ENCODE assay signal across 9 cellular contexts in genomic region chr16:4521971-4522623, GRCh38. TPM values are rescaled to one million over a fixed set of nuclear protein-coding genes. Genes with fewer than 3 reads are reported as not detected.
A peak's percentile ranks its signal among the peaks of the same experiment; 100 is the strongest.
DNase-seq lines count a peak whose midpoint lies in the region; ATAC-seq lines count a peak whose summit lies in the region.
"Had no signal": no experiment of that assay in that cellular context is flagged by ENCODE, and none has a peak within 500 bp of the region (broad histone marks: within the 10 kb centered on the region; RNA-seq: fewer than 3 reads in every experiment).

No MANE protein-coding gene starts in this region.

- H3K4me3 ChIP-seq in skeletal muscle tissue (ENCODE audit: low read length in 3 of 3) = peak overlapping the region in 2 of 3 donors; percentile 27 to 35
- H3K4me3 ChIP-seq in naive thymus-derived CD4-positive, alpha-beta T cell (ENCODE audit: low read length) = no peak overlapping the region
- H3K4me3 ChIP-seq: lung had no signal

- peak; percentile 81 for DNase-seq in NCI-H1092 treated with DMSO at 0.1 percent for 48 hours (lab: John Stamatoyannopoulos, UW)
- DNase-seq in SHP77 (lab: John Stamatoyannopoulos, UW) = peak; percentile 55 to 78
- DNase-seq in left cardiac atrium = peak; percentile 45
- DNase-seq in NCI-H748 treated with DMSO at 0.1 percent for 48 hours (lab: John Stamatoyannopoulos, UW) = no peak
- DNase-seq in activated T-helper 2 cell treated with anti-CD3 and anti-CD28 coated beads, Interferon-gamma antibody, Interleukin-2, Interleukin-4, amounts not matched to agents 10 μg/mL and 5 μg/mL and 100 μg/mL, durations not matched to agents 14 hours and 24 hours and 36 hours (ENCODE audit: low spot score) = no peak
- no peak for DNase-seq in naive thymus-derived CD4-positive, alpha-beta T cell

- POLR2A ChIA-PET in naive thymus-derived CD4-positive, alpha-beta T cell (lab: Charles Lee) = interaction anchor here (0.6 to 1.8 kb wide), 3 partner anchors 17 to 1763 kb away, joined by 3 to 6 read pairs (median 3); no protein-coding TSS in a partner anchor

- peaks cover 30 to 52% (median 40%) of the 10 kb centered on the region in 3 donors for H3K4me1 ChIP-seq in skeletal muscle tissue (ENCODE audit: control insufficient read depth in 3 of 3, insufficient read depth in 3 of 3, low read length in 3 of 3)
- H3K4me1 ChIP-seq in naive thymus-derived CD4-positive, alpha-beta T cell (ENCODE audit: control insufficient read depth in 2 of 2, insufficient read depth in 2 of 2, low read length in 2 of 2) = no peaks in the 10 kb centered on the region

- peak overlapping the region; percentile 63 for H3K27ac ChIP-seq in skeletal muscle tissue (ENCODE audit: low read depth, low read length)
- no peak overlapping the region for H3K27ac ChIP-seq in naive thymus-derived CD4-positive, alpha-beta T cell (ENCODE audit: low read depth, low read length)

- CTCF ChIA-PET in naive thymus-derived CD4-positive, alpha-beta T cell (lab: Charles Lee) = interaction anchor here (0.5 to 1.7 kb wide), 2 partner anchors 17 to 27 kb away, joined by 3 read pairs; no protein-coding TSS in a partner anchor

- no peaks in the 10 kb centered on the region for H3K27me3 ChIP-seq in skeletal muscle tissue (ENCODE audit: control insufficient read depth in 3 of 3, insufficient read depth in 3 of 3, low read length in 3 of 3)
- H3K27me3 ChIP-seq in naive thymus-derived CD4-positive, alpha-beta T cell (ENCODE audit: control insufficient read depth in 2 of 2, insufficient read depth in 2 of 2, low read length in 2 of 2) = no peaks in the 10 kb centered on the region

- no peaks in the 10 kb centered on the region for H3K36me3 ChIP-seq in skeletal muscle tissue (ENCODE audit: control insufficient read depth in 3 of 3, insufficient read depth in 3 of 3, low read length in 3 of 3)
- H3K36me3 ChIP-seq in naive thymus-derived CD4-positive, alpha-beta T cell (ENCODE audit: control insufficient read depth in 2 of 3, insufficient read depth in 3 of 3, low read length in 3 of 3) = peaks cover 0 to 17% (median 0%) of the 10 kb centered on the region in 3 experiments

- H3K27me3 Mint-ChIP-seq in activated T-helper 2 cell treated with anti-CD3 and anti-CD28 coated beads, Interferon-gamma antibody, Interleukin-2, Interleukin-4, amounts not matched to agents 10 μg/mL and 5 μg/mL and 100 μg/mL, durations not matched to agents 14 hours and 24 hours and 36 hours (ENCODE audit: low read depth) = no peaks in the 10 kb centered on the region
- H3K27me3 Mint-ChIP-seq in naive thymus-derived CD4-positive, alpha-beta T cell = no peaks in the 10 kb centered on the region

- H3K36me3 Mint-ChIP-seq in activated T-helper 2 cell treated with anti-CD3 and anti-CD28 coated beads, Interferon-gamma antibody, Interleukin-2, Interleukin-4, amounts not matched to agents 10 μg/mL and 5 μg/mL and 100 μg/mL, durations not matched to agents 14 hours and 24 hours and 36 hours (ENCODE audit: low read depth) = peaks cover 14% of the 10 kb centered on the region
- H3K36me3 Mint-ChIP-seq in naive thymus-derived CD4-positive, alpha-beta T cell = peaks cover 0 to 9% (median 4%) of the 10 kb centered on the region in 5 donors

- no peaks in the 10 kb centered on the region for H3K9me3 ChIP-seq in skeletal muscle tissue (ENCODE audit: control insufficient read depth in 3 of 3, low read length in 3 of 3)
- H3K9me3 ChIP-seq in naive thymus-derived CD4-positive, alpha-beta T cell (ENCODE audit: control insufficient read depth in 2 of 3, low read length in 3 of 3) = no peaks in the 10 kb centered on the region

- H3K4me3 Mint-ChIP-seq in activated T-helper 2 cell treated with anti-CD3 and anti-CD28 coated beads, Interferon-gamma antibody, Interleukin-2, Interleukin-4, amounts not matched to agents 10 μg/mL and 5 μg/mL and 100 μg/mL, durations not matched to agents 14 hours and 24 hours and 36 hours (ENCODE audit: low read depth) = no peak overlapping the region
- no peak overlapping the region for H3K4me3 Mint-ChIP-seq in naive thymus-derived CD4-positive, alpha-beta T cell

- H3K9me3 Mint-ChIP-seq in activated T-helper 2 cell treated with anti-CD3 and anti-CD28 coated beads, Interferon-gamma antibody, Interleukin-2, Interleukin-4, amounts not matched to agents 10 μg/mL and 5 μg/mL and 100 μg/mL, durations not matched to agents 14 hours and 24 hours and 36 hours = no peaks in the 10 kb centered on the region
- no peaks in the 10 kb centered on the region for H3K9me3 Mint-ChIP-seq in naive thymus-derived CD4-positive, alpha-beta T cell

- peak; percentile 31 to 85 for ATAC-seq in left cardiac atrium
- ATAC-seq in naive thymus-derived CD4-positive, alpha-beta T cell = no peak

- peaks cover 7% of the 10 kb centered on the region for H3K4me1 Mint-ChIP-seq in activated T-helper 2 cell treated with anti-CD3 and anti-CD28 coated beads, Interferon-gamma antibody, Interleukin-2, Interleukin-4, amounts not matched to agents 10 μg/mL and 5 μg/mL and 100 μg/mL, durations not matched to agents 14 hours and 24 hours and 36 hours (ENCODE audit: low read depth)
- H3K4me1 Mint-ChIP-seq in naive thymus-derived CD4-positive, alpha-beta T cell = peaks cover 15 to 54% (median 32%) of the 10 kb centered on the region in 7 donors

- intact Hi-C loops in left cardiac atrium (cut with DNase I) = no loop called here
- intact Hi-C loops in activated T-helper 2 cell treated with anti-CD3 and anti-CD28 coated beads, Interferon-gamma antibody, Interleukin-2, Interleukin-4, amounts not matched to agents 10 μg/mL and 5 μg/mL and 100 μg/mL, durations not matched to agents 14 hours and 24 hours and 36 hours (cut with micrococcal nuclease) = no loop called here
- intact Hi-C loops in naive thymus-derived CD4-positive, alpha-beta T cell (cut with micrococcal nuclease) = no loop called here

- H3K9ac ChIP-seq in skeletal muscle tissue (ENCODE audit: low read depth in 1 of 3, low read length in 3 of 3) = peak overlapping the region in 1 of 3 donors; percentile 66

- H3K27ac Mint-ChIP-seq in activated T-helper 2 cell treated with anti-CD3 and anti-CD28 coated beads, Interferon-gamma antibody, Interleukin-2, Interleukin-4, amounts not matched to agents 10 μg/mL and 5 μg/mL and 100 μg/mL, durations not matched to agents 14 hours and 24 hours and 36 hours = no peak overlapping the region
- peak overlapping the region in 2 of 9 donors; percentile 51 to 62 for H3K27ac Mint-ChIP-seq in naive thymus-derived CD4-positive, alpha-beta T cell

RNA-seq across cellular contexts. Expression of gene CDIP1, which starts 16.5 kb away (rescaled TPM):
- 10 to 100 TPM; 34.1 to 42.9 TPM for total RNA-seq in left cardiac atrium
- total RNA-seq in skeletal muscle tissue = 7.8 TPM
- 46.0 and 47.9 TPM in 2 replicates for total RNA-seq in activated T-helper 2 cell treated with anti-CD3 and anti-CD28 coated beads, Interferon-gamma antibody, Interleukin-2, Interleukin-4, amounts not matched to agents 10 μg/mL and 5 μg/mL and 100 μg/mL, durations not matched to agents 14 hours and 24 hours and 36 hours
- 10 to 100 TPM; 28.1 to 41.1 (median 31.0) TPM for total RNA-seq in naive thymus-derived CD4-positive, alpha-beta T cell
- polyA plus RNA-seq in naive thymus-derived CD4-positive, alpha-beta T cell = 10 to 100 TPM; 28.3 to 33.4 TPM

RNA-seq across cellular contexts. Expression of gene C16orf96, which starts 34.0 kb away (rescaled TPM):
- under 1 TPM in 1 of 2 donors, not detected in 1; 0.10 TPM for total RNA-seq in left cardiac atrium
- 0.52 TPM for total RNA-seq in skeletal muscle tissue
- total RNA-seq in activated T-helper 2 cell treated with anti-CD3 and anti-CD28 coated beads, Interferon-gamma antibody, Interleukin-2, Interleukin-4, amounts not matched to agents 10 μg/mL and 5 μg/mL and 100 μg/mL, durations not matched to agents 14 hours and 24 hours and 36 hours = 0.05 TPM in 1 of 2 replicates, not detected in the other
- total RNA-seq in naive thymus-derived CD4-positive, alpha-beta T cell = under 1 TPM; 0.17 to 0.70 (median 0.64) TPM
- polyA plus RNA-seq in naive thymus-derived CD4-positive, alpha-beta T cell = not detected
- total RNA-seq: NCI-H460 had no signal

RNA-seq across cellular contexts. Expression of gene HMOX2, which starts 45.9 kb away (rescaled TPM):
- total RNA-seq in left cardiac atrium = 10 to 100 TPM; 65.3 to 92.0 TPM
- total RNA-seq in skeletal muscle tissue = 31.8 TPM
- total RNA-seq in activated T-helper 2 cell treated with anti-CD3 and anti-CD28 coated beads, Interferon-gamma antibody, Interleukin-2, Interleukin-4, amounts not matched to agents 10 μg/mL and 5 μg/mL and 100 μg/mL, durations not matched to agents 14 hours and 24 hours and 36 hours = 70.2 and 75.2 TPM in 2 replicates
- total RNA-seq in naive thymus-derived CD4-positive, alpha-beta T cell = 10 to 100 TPM; 44.6 to 84.9 (median 61.0) TPM
- polyA plus RNA-seq in naive thymus-derived CD4-positive, alpha-beta T cell = 100 to 1,000 TPM; 127 to 163 TPM

RNA-seq across cellular contexts. Expression of gene NMRAL1, which starts 47.7 kb away (rescaled TPM):
- total RNA-seq in left cardiac atrium = 10 to 100 TPM; 16.8 to 17.2 TPM
- 14.1 TPM for total RNA-seq in skeletal muscle tissue
- total RNA-seq in activated T-helper 2 cell treated with anti-CD3 and anti-CD28 coated beads, Interferon-gamma antibody, Interleukin-2, Interleukin-4, amounts not matched to agents 10 μg/mL and 5 μg/mL and 100 μg/mL, durations not matched to agents 14 hours and 24 hours and 36 hours = 30.7 and 35.2 TPM in 2 replicates
- total RNA-seq in naive thymus-derived CD4-positive, alpha-beta T cell = 10 to 100 TPM; 34.2 to 72.7 (median 58.1) TPM
- polyA plus RNA-seq in naive thymus-derived CD4-positive, alpha-beta T cell = 10 to 100 TPM; 61.3 to 81.8 TPM

Comparison
In these comparisons a context has a peak if more than half of its experiments do, and no peak if none do; other contexts are left out.
1. DNase-seq: peak in NCI-H1092 treated with DMSO at 0.1 percent for 48 hours (single experiment), SHP77 (2 of 2) and left cardiac atrium (single experiment); none in NCI-H748 treated with DMSO at 0.1 percent for 48 hours (single experiment), activated T-helper 2 cell treated with anti-CD3 and anti-CD28 coated beads, Interferon-gamma antibody, Interleukin-2, Interleukin-4, amounts not matched to agents 10 μg/mL and 5 μg/mL and 100 μg/mL, durations not matched to agents 14 hours and 24 hours and 36 hours (single experiment) and naive thymus-derived CD4-positive, alpha-beta T cell (0 of 9).